Comparison of ENCODE assay signal across 18 cellular contexts in genomic region chr1:65554829-65555228, GRCh38.
DNase-seq lines count a peak whose midpoint lies in the region; TF ChIP-seq lines count a peak whose summit lies in the region.
"Had no signal": no experiment of that assay in that cellular context is flagged by ENCODE, and none has a peak within 500 bp of the region (broad histone marks: within the 10 kb centered on the region; RNA-seq: fewer than 3 reads in every experiment).

No MANE protein-coding gene starts in this region.

- peak overlapping the region in 1 of 2 experiments; percentile 57 for H3K4ac ChIP-seq in mesenchymal stem cell (ENCODE audit: low read depth in 1 of 2, low read length in 2 of 2)

- TF ChIP-seq CTCF in left ventricle myocardium inferior (IDR thresholded peaks at IDR 0.05; ENCODE audit: borderline replicate concordance) (no peak), osteocyte (IDR thresholded peaks at IDR 0.05) (no peak), OCI-LY7 (conservative IDR thresholded peaks at IDR 0.05; ENCODE audit: low read length) (no peak)

- peak overlapping the region in 1 of 2 experiments; percentile 55 for H3K18ac ChIP-seq in mesenchymal stem cell (ENCODE audit: low read depth in 1 of 2, low read length in 2 of 2)

- H3K9me2 ChIP-seq in OCI-LY7 (ENCODE audit: insufficient read depth, low read length), result no peaks in the 10 kb centered on the region

- peak overlapping the region in 1 of 2 experiments; percentile 21 for H2BK12ac ChIP-seq in mesenchymal stem cell (ENCODE audit: low read length in 2 of 2)

- H3K9me3 Mint-ChIP-seq in osteocyte (ENCODE audit: unreplicated experiment), result peaks cover 33% of the 10 kb centered on the region

- intact Hi-C loops in left ventricle myocardium inferior (cut with micrococcal nuclease) (no loop called here), cardiac septum (cut with DNase I) (no loop called here), OCI-LY7 (cut with micrococcal nuclease; ENCODE audit: unreplicated experiment) (no loop called here)

- H3K4me3 ChIP-seq in left ventricle myocardium inferior (no peak overlapping the region), mesenchymal stem cell (ENCODE audit: insufficient read depth in 1 of 2, low read depth in 1 of 2, low read length in 2 of 2) (no peak overlapping the region), OCI-LY7 (ENCODE audit: low read depth, low read length, poor library complexity, severe bottlenecking) (no peak overlapping the region)
- H3K4me3 ChIP-seq: MG63 had no signal

- H3K27me3 ChIP-seq in left ventricle myocardium inferior (ENCODE audit: low read depth) (no peaks in the 10 kb centered on the region), mesenchymal stem cell (ENCODE audit: control insufficient read depth in 1 of 2, insufficient read depth in 1 of 2, low read length in 2 of 2) (no peaks in the 10 kb centered on the region)
- H3K27me3 ChIP-seq: MG63 had no signal

- H3K23ac ChIP-seq in mesenchymal stem cell (ENCODE audit: low read length in 2 of 2), result no peak overlapping the region

- H3K4me1 ChIP-seq in left ventricle myocardium inferior (no peaks in the 10 kb centered on the region), mesenchymal stem cell (ENCODE audit: control insufficient read depth, insufficient read depth, low read depth, low read length) (peaks cover 4% of the 10 kb centered on the region), OCI-LY7 (ENCODE audit: insufficient read depth, low read length, poor library complexity, severe bottlenecking) (no peaks in the 10 kb centered on the region)

- peak overlapping the region; percentile 52 for H4K8ac ChIP-seq in mesenchymal stem cell (ENCODE audit: low read length)

- no peak overlapping the region for H3K4me3 Mint-ChIP-seq in osteocyte (ENCODE audit: unreplicated experiment)

- no peak overlapping the region for H4K91ac ChIP-seq in mesenchymal stem cell (ENCODE audit: low read length)

- no peak overlapping the region for H3K9ac ChIP-seq in mesenchymal stem cell (ENCODE audit: low read length)

- H3K36me3 Mint-ChIP-seq in osteocyte (ENCODE audit: unreplicated experiment), result peaks cover 20% of the 10 kb centered on the region

- H3K27ac ChIP-seq in left ventricle myocardium inferior (replicated peaks), result peak overlapping the region; percentile 46
- no peak overlapping the region for H3K27ac ChIP-seq in mesenchymal stem cell (ENCODE audit: low read length, poor library complexity, severe bottlenecking)
- H3K27ac ChIP-seq in OCI-LY7 (ENCODE audit: low read depth, low read length, poor library complexity, severe bottlenecking), result no peak overlapping the region
- H3K27ac ChIP-seq: C4-2B had no signal

- no peaks in the 10 kb centered on the region for H3K79me2 ChIP-seq in OCI-LY7 (ENCODE audit: insufficient read depth, low read depth, low read length)

- H3K27me3 Mint-ChIP-seq in osteocyte (ENCODE audit: unreplicated experiment), result no peaks in the 10 kb centered on the region

- no peak overlapping the region for H2BK5ac ChIP-seq in mesenchymal stem cell (ENCODE audit: low read depth, low read length, poor library complexity, severe bottlenecking)

- peaks cover 8% of the 10 kb centered on the region for H3K79me1 ChIP-seq in mesenchymal stem cell (replicated peaks; ENCODE audit: low read length, poor library complexity, severe bottlenecking)

- no TSS peak for BruUV-seq in OCI-LY7 (replicated peaks; lab: Mats Ljungman, UMichigan)

- POLR2A ChIA-PET in OCI-LY7 (lab: Charles Lee), result no interaction called here

- WGBS in mesenchymal stem cell, result 97% methylated on average over 7 of the region's 8 CpGs

- H3K36me3 ChIP-seq in left ventricle myocardium inferior (no peaks in the 10 kb centered on the region), mesenchymal stem cell (ENCODE audit: control insufficient read depth in 1 of 2, insufficient read depth in 2 of 2, low read depth in 1 of 2, low read length in 2 of 2) (no peaks in the 10 kb centered on the region), OCI-LY7 (ENCODE audit: insufficient read depth, low read length) (no peaks in the 10 kb centered on the region)
- H3K36me3 ChIP-seq: MG63 had no signal

- H3K27ac Mint-ChIP-seq in osteocyte (ENCODE audit: unreplicated experiment), result peak overlapping the region; percentile 81

- no peak overlapping the region for H2BK15ac ChIP-seq in mesenchymal stem cell (ENCODE audit: low read depth, poor library complexity, severe bottlenecking)

- no peaks in the 10 kb centered on the region for H4K20me1 ChIP-seq in OCI-LY7 (ENCODE audit: insufficient read depth, low read length)

- no peak overlapping the region for H2BK120ac ChIP-seq in mesenchymal stem cell (ENCODE audit: low read depth, low read length)

- no peak overlapping the region for H2AK5ac ChIP-seq in mesenchymal stem cell (ENCODE audit: low read length, severe bottlenecking)

- CTCF ChIA-PET in OCI-LY7 (lab: Charles Lee; ENCODE audit: unreplicated experiment), result no interaction called here

- H3K4me1 Mint-ChIP-seq in osteocyte (ENCODE audit: unreplicated experiment), result peaks cover 15% of the 10 kb centered on the region

- H3K4me2 ChIP-seq in mesenchymal stem cell (ENCODE audit: low read length, poor library complexity, severe bottlenecking), result no peak overlapping the region
- H3K4me2 ChIP-seq in OCI-LY7 (ENCODE audit: low read length), result no peak overlapping the region

- H3K14ac ChIP-seq in mesenchymal stem cell (ENCODE audit: low read length in 2 of 2), result no peak overlapping the region

- DNase-seq in left ventricle myocardium inferior (no peak), cardiac septum (ENCODE audit: low spot score) (no peak), NCI-H69 (lab: John Stamatoyannopoulos, UW) (peak; percentile 34), mesenchymal stem cell (no peak), osteocyte (ENCODE audit: extremely low spot score, unreplicated experiment) (no peak), OCI-LY7 (ENCODE audit: low spot score) (no peak), NCI-H526 (lab: John Stamatoyannopoulos, UW) (no peak), NCI-H2081 (lab: John Stamatoyannopoulos, UW) (no peak)
- DNase-seq: DMS53, EL, GF-D8, Kasumi-1, MG63, NCI-H1417, NCI-H187 treated with DMSO at 0.1 percent for 48 hours, NCI-H2227 treated with DMSO at 0.1 percent for 48 hours, NCI-H524 had no signal

- H3K9me3 ChIP-seq in left ventricle myocardium inferior (replicated peaks) (peaks cover 40% of the 10 kb centered on the region), mesenchymal stem cell (ENCODE audit: control insufficient read depth, low read length) (peaks cover 6% of the 10 kb centered on the region), OCI-LY7 (ENCODE audit: low read length) (no peaks in the 10 kb centered on the region)
- H3K9me3 ChIP-seq: MG63 had no signal

- no peak overlapping the region for H2AFZ ChIP-seq in mesenchymal stem cell (ENCODE audit: low read depth, low read length)
- no peak overlapping the region for H2AFZ ChIP-seq in OCI-LY7 (ENCODE audit: low read length)
